ENCODE assay signal across 10 cellular contexts in the genomic region with DNA sequence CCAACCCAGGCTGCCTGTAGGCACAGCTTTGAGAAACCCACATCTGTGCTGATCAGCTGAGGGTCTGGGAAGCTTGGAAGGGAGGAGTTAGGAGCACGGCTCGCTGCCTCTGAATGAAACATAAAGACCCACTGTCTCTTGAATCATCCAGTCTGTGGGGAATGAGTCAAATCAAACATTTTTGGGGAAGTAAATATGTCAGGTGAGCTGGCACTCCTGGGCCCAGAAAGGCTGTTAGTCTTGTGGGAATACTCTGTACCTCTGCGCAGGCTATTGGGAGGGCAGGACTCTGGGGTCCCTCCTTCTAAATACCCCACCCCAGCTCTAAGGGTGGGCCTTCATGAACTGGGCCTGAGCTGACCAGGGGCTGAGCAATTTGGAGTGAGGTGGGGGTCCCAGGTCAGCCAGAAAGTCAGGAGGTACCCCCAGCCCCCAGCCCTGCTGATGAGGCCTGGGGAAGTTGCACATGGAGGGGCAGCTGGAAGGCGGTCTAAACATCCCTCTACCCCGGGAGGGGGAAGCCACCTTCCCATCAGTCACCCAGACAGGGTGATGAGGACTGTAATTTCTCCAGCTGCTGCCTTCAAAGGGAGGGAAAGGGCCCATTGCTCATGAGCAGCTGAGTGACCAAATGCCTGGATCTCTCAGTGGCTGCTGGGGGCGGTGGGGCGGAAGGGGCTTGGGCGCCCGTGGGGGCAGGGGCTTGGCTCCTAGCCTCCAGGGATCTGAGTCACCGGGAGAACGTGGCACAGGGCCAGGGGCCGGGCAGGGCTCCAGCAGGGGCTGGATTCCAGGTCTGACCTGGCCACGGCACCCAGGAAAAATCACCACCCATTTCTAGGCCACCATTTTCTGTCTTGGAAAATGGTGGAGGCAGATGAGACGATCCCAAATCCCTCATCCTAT. TPM values are rescaled to one million over a fixed set of nuclear protein-coding genes. Genes with fewer than 3 reads are reported as not detected.
DNase-seq lines count a peak whose midpoint lies in the region; ATAC-seq and TF ChIP-seq lines count a peak whose summit lies in the region.
"Had no signal": no experiment of that assay in that cellular context is flagged by ENCODE, and none has a peak within 500 bp of the region (broad histone marks: within the 10 kb centered on the region; RNA-seq: fewer than 3 reads in every experiment).

No MANE protein-coding gene starts in this region.

- H3K4me3 ChIP-seq in PC-9 (peak overlapping the region; percentile 41; the same call in 1 of the 2 replicates), heart right ventricle (no peak overlapping the region)
- H3K4me3 ChIP-seq: spleen had no signal

- WGBS in heart right ventricle, 2 donors = 37% methylated on average over 14 of the region's 14 CpGs

- H3K79me2 ChIP-seq in PC-9 (ENCODE audit: low read depth) = no peaks in the 10 kb centered on the region

- BruUV-seq in PC-9 (replicated peaks; lab: Mats Ljungman, UMichigan) = no TSS peak

- H2AFZ ChIP-seq in PC-9 = no peak overlapping the region

- ATAC-seq in GM19351 (IDR thresholded peaks at IDR 0.05; ENCODE audit: unreplicated experiment) = peak; percentile 43
- peak in 4 of 8 donors; percentile 5 to 47 (median 26) for ATAC-seq in heart right ventricle
- ATAC-seq in GM19467 (IDR thresholded peaks at IDR 0.05; ENCODE audit: unreplicated experiment) = no peak
- ATAC-seq in HG02763 (IDR thresholded peaks at IDR 0.05; ENCODE audit: unreplicated experiment) = no peak

- H3K9me2 ChIP-seq in PC-9 (ENCODE audit: insufficient read depth) = no peaks in the 10 kb centered on the region

- POLR2A ChIA-PET in PC-9 (lab: Charles Lee; ENCODE audit: unreplicated experiment) = interaction anchor here (0.6 kb wide), 1 partner anchor 57 kb away, joined by 11 read pairs; no protein-coding TSS in a partner anchor

- DNase-seq in AG08396 (ENCODE audit: low spot score) (peak; percentile 72), PC-9 (peak; percentile 89 to 97), heart right ventricle (peak; percentile 51 to 70), RPMI8226 (no peak)
- no peak for DNase-seq in stimulated activated naive CD4-positive, alpha-beta T cell treated with Interleukin-2 at 50 U/mL for 16 hours (lab: John Stamatoyannopoulos, UW)
- DNase-seq: OCI-M1, spleen had no signal

- H3K36me3 ChIP-seq in PC-9 (ENCODE audit: low read depth) (no peaks in the 10 kb centered on the region), heart right ventricle (no peaks in the 10 kb centered on the region)
- H3K36me3 ChIP-seq: spleen had no signal

- CTCF ChIA-PET in PC-9 (lab: Charles Lee) = interaction anchor here (0.6 to 1.4 kb wide), 5 partner anchors 10 to 246 kb away, joined by 7 to 22 read pairs (median 8); no protein-coding TSS in a partner anchor

- intact Hi-C loops in PC-9 (cut with micrococcal nuclease; ENCODE audit: unreplicated experiment) = loop anchor here (2.0 kb wide), 1 partner anchor 15 kb away; no protein-coding TSS in a partner anchor
- intact Hi-C loops in heart right ventricle (cut with DNase I) = no loop called here

- H3K4me2 ChIP-seq in PC-9 = peak overlapping the region; percentile 87

- no peaks in the 10 kb centered on the region for H3K9me3 ChIP-seq in PC-9 (ENCODE audit: insufficient read depth, low read depth)
- H3K9me3 ChIP-seq in heart right ventricle = no peaks in the 10 kb centered on the region
- H3K9me3 ChIP-seq: spleen had no signal

- H3K4me1 ChIP-seq in PC-9 (replicated peaks; ENCODE audit: insufficient read depth) (peaks cover 39% of the 10 kb centered on the region), heart right ventricle (peaks cover 0 to 31% (median 10%) of the 10 kb centered on the region in 9 donors)

- H3F3A ChIP-seq in PC-9 (ENCODE audit: insufficient read depth, low read depth) = peaks cover 38% of the 10 kb centered on the region

- TF ChIP-seq CTCF in PC-9 (conservative IDR thresholded peaks at IDR 0.05) = no peak
- TF ChIP-seq CTCF in heart right ventricle (IDR thresholded peaks at IDR 0.05) = no peak

- H3K27ac ChIP-seq in PC-9 = peak overlapping the region; percentile 93
- no peak overlapping the region for H3K27ac ChIP-seq in heart right ventricle
- H3K27ac ChIP-seq: spleen had no signal

- H3K27me3 ChIP-seq in PC-9 (ENCODE audit: insufficient read depth, low read depth) = no peaks in the 10 kb centered on the region
- peaks cover 0 to 44% (median 14%) of the 10 kb centered on the region in 7 donors for H3K27me3 ChIP-seq in heart right ventricle

- H4K20me1 ChIP-seq in PC-9 (ENCODE audit: insufficient read depth) = no peaks in the 10 kb centered on the region

RNA-seq across cellular contexts. Expression of gene FIBCD1, which starts 10.8 kb away (rescaled TPM):
- total RNA-seq in PC-9 (2021) = 2.7 and 4.1 TPM in 2 replicates
- total RNA-seq in heart right ventricle = 1 to 10 TPM in 4 of 10 donors, under 1 TPM in 6; 0.16 to 5.8 (median 0.74) TPM
- polyA plus RNA-seq in heart right ventricle = 1 to 10 TPM; 2.0 to 3.9 TPM

RNA-seq across cellular contexts. Expression of gene QRFP, which starts 31.6 kb away (rescaled TPM):
- not detected in 2 replicates for total RNA-seq in PC-9 (2021)
- total RNA-seq in heart right ventricle = not detected
- under 1 TPM in 1 of 2 donors, not detected in 1; 0.06 TPM for polyA plus RNA-seq in heart right ventricle
- total RNA-seq: spleen had no signal

Comparison
In these comparisons a context has a peak if more than half of its experiments do, and no peak if none do; other contexts are left out.
1. DNase-seq: peak in AG08396 (single experiment), PC-9 (2 of 2) and heart right ventricle (2 of 2); none in stimulated activated naive CD4-positive, alpha-beta T cell treated with Interleukin-2 at 50 U/mL for 16 hours (single experiment) and RPMI8226 (single experiment).